In the genomic region with DNA sequence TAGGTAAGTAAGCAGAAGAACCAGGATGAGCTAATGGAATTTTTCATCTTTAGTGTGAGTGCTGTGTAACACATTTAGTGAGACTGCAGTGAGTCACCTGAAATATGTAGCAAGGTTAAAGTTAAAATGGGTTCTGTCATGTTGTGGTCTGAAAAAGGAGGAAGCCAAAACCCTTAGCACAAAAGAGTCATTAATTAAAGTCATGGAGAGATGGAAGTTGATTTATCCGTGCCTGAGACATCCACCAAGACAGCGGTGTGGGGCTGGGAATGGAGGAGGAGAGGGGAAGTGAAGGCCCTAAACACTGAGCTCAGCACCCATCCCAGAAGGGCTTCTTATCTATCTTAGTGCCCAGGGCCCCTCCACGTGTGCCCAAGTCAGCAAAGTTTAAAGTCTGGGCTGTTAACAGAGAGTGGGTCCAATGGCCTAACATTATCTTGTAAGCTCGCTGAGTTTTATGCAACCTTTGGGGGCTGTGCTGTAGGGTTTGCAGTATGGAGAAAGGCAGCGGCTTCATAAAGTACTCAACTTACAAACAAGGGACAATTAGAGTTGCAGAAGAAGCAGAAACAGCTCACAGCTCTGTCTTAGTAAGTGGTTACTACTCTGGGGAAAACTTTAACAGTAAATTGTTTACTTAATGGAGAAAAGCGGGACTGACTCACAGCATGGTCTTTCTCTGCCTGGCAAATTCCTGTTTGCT, we compare ENCODE assay signal across 10 cellular contexts. TPM values are rescaled to one million over a fixed set of nuclear protein-coding genes. Genes with fewer than 3 reads are reported as not detected.
A peak's percentile ranks its signal among the peaks of the same experiment; 100 is the strongest.
DNase-seq lines count a peak whose midpoint lies in the region; ATAC-seq and TF ChIP-seq lines count a peak whose summit lies in the region.
"Had no signal": no experiment of that assay in that cellular context is flagged by ENCODE, and none has a peak within 500 bp of the region (broad histone marks: within the 10 kb centered on the region; RNA-seq: fewer than 3 reads in every experiment).

No MANE protein-coding gene starts in this region.

- H3K27me3 ChIP-seq in transverse colon (no peaks in the 10 kb centered on the region), spleen (replicated peaks in 1 of 7) (no peaks in the 10 kb centered on the region), ascending aorta (no peaks in the 10 kb centered on the region)
- H3K27me3 ChIP-seq: BE2C had no signal

- H3K4me1 ChIP-seq in transverse colon (peaks cover 0 to 10% (median 4%) of the 10 kb centered on the region in 4 donors), spleen (peaks cover 0 to under 1% (median 0%) of the 10 kb centered on the region in 6 donors), ascending aorta (no peaks in the 10 kb centered on the region)
- H3K4me1 ChIP-seq: BE2C had no signal

- no peak for TF ChIP-seq CTCF in fibroblast of villous mesenchyme (IDR thresholded peaks at IDR 0.05; ENCODE audit: insufficient read depth, low read depth, low read length)
- no peak for TF ChIP-seq CTCF in transverse colon (IDR thresholded peaks at IDR 0.05)
- TF ChIP-seq CTCF in spleen (IDR thresholded peaks at IDR 0.05 in 8 of 11, conservative IDR thresholded peaks at IDR 0.05 in 3 of 11) = no peak
- no peak for TF ChIP-seq CTCF in ascending aorta (IDR thresholded peaks at IDR 0.05)

- no peak for TF ChIP-seq POLR2A in transverse colon (IDR thresholded peaks at IDR 0.05)
- TF ChIP-seq POLR2A in spleen (IDR thresholded peaks at IDR 0.05) = no peak

- no peaks in the 10 kb centered on the region for H3K9me3 ChIP-seq in transverse colon
- H3K9me3 ChIP-seq in spleen = no peaks in the 10 kb centered on the region
- no peaks in the 10 kb centered on the region for H3K9me3 ChIP-seq in ascending aorta
- H3K9me3 ChIP-seq: BE2C had no signal

- no peak for DNase-seq in activated CD4-positive, CD25-positive, alpha-beta regulatory T cell treated with anti-CD3 and anti-CD28 coated beads, Interleukin-2, amount 50 U/mL, for 72 hours
- DNase-seq in UCSD-AML1 (lab: John Stamatoyannopoulos, UW; ENCODE audit: unreplicated experiment) (peak; percentile 40), fibroblast of villous mesenchyme (ENCODE audit: low read depth) (peak; percentile 95), transverse colon (no peak), spleen (no peak), ascending aorta (ENCODE audit: low spot score in 2 of 2) (no peak)
- DNase-seq: BE2C had no signal

- ATAC-seq in activated CD4-positive, CD25-positive, alpha-beta regulatory T cell treated with anti-CD3 and anti-CD28 coated beads, Interleukin-2, amount 50 U/mL, for 24 hours = peak; percentile 93 to 97
- no peak for ATAC-seq in HG02970 (IDR thresholded peaks at IDR 0.05; ENCODE audit: low FRiP score, unreplicated experiment)

- intact Hi-C loops in transverse colon (cut with DNase I; ENCODE audit: low total_unique reads) (no loop called here), spleen (cut with DNase I; ENCODE audit: low total_unique reads) (no loop called here), ascending aorta (cut with DNase I) (no loop called here)

- no peak for TF ChIP-seq EP300 in transverse colon (IDR thresholded peaks at IDR 0.05; ENCODE audit: low read depth)

- in situ Hi-C loops in transverse colon (cut with MboI; ENCODE audit: low pct_ligation_motif_present in 1 of 4, low pct_unique_long_range_greater_than_20kb in 1 of 4, low sequenced_read_pairs in 3 of 4) = no loop called here

- peak overlapping the region; percentile 52 to 67 (median 60) for H3K27ac ChIP-seq in transverse colon
- no peak overlapping the region for H3K27ac ChIP-seq in spleen
- H3K27ac ChIP-seq in ascending aorta = no peak overlapping the region
- H3K27ac ChIP-seq: parathyroid adenoma had no signal

- H3K36me3 ChIP-seq in transverse colon (peaks cover 0 to 5% (median 0%) of the 10 kb centered on the region in 4 donors), spleen (peaks cover 0 to 58% (median 15%) of the 10 kb centered on the region in 6 donors), ascending aorta (peaks cover 4 to 25% of the 10 kb centered on the region in 2 donors)
- H3K36me3 ChIP-seq: BE2C had no signal

- H3K4me3 ChIP-seq in fibroblast of villous mesenchyme (ENCODE audit: low read depth, low read length) (peak overlapping the region; percentile 4), transverse colon (no peak overlapping the region), spleen (no peak overlapping the region), ascending aorta (no peak overlapping the region)

- 56 to 70% methylated on average over 2 to 6 of the region's 6 CpGs for WGBS in transverse colon (ENCODE audit: low coverage in 1 of 2), 2 donors
- WGBS in spleen, 5 donors = 63 to 71% (median 68%) methylated on average over 6 of the region's 6 CpGs

RNA-seq across cellular contexts. Expression of a gene that starts 9.3 kb away (rescaled TPM):
- total RNA-seq in fibroblast of villous mesenchyme (27.7 and 31.1 TPM in 2 replicates), transverse colon (10 to 100 TPM; 44.5 to 97.3 (median 74.2) TPM), spleen (100 to 1,000 TPM in 2 of 7 donors, 10 to 100 TPM in 5; 37.9 to 125 (median 76.8) TPM), ascending aorta (178 TPM)
- 10 to 100 TPM; 28.2 to 45.7 (median 37.2) TPM for polyA plus RNA-seq in spleen

RNA-seq across cellular contexts. Expression of a gene that starts 45.7 kb away (rescaled TPM):
- 11.9 and 15.1 TPM in 2 replicates for total RNA-seq in fibroblast of villous mesenchyme
- 1 to 10 TPM; 3.2 to 5.9 (median 4.7) TPM for total RNA-seq in transverse colon
- 10 to 100 TPM in 4 of 7 donors, 1 to 10 TPM in 3; 4.4 to 17.7 (median 14.4) TPM for total RNA-seq in spleen
- polyA plus RNA-seq in spleen = 10 to 100 TPM in 2 of 3 donors, 1 to 10 TPM in 1; 4.4 to 24.7 (median 16.1) TPM
- 0.53 TPM for total RNA-seq in ascending aorta

Comparison
In these comparisons a context has a peak if more than half of its experiments do, and no peak if none do; other contexts are left out.
1. DNase-seq: peak in UCSD-AML1 (single experiment) and fibroblast of villous mesenchyme (single experiment); none in activated CD4-positive, CD25-positive, alpha-beta regulatory T cell treated with anti-CD3 and anti-CD28 coated beads, Interleukin-2, amount 50 U/mL, for 72 hours (single experiment), transverse colon (single experiment), spleen (single experiment) and ascending aorta (0 of 2).
2. H3K27ac ChIP-seq: peak in transverse colon (4 of 4); none in spleen (0 of 8) and ascending aorta (0 of 2).